Comparison of ENCODE assay signal across 10 cellular contexts in the genomic region with DNA sequence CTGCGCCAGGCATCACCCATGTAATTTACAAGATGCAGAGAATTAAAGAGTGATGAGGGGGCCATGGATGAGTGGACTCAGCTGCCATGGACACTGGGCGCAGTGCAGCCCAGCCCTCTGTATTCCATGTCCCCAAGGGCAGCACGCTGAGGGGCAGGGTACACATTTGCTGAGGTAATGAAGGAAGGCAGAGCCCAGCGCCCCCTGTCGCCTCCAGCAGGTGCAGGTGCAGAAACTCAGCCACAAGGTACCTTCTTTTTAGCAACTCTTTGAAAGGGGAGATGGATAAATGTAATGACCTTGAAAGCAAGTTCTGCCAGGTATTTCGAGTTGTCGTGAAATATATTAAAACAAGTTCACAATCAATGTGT. TPM values are rescaled to one million over a fixed set of nuclear protein-coding genes. Genes with fewer than 3 reads are reported as not detected.
DNase-seq lines count a peak whose midpoint lies in the region; ATAC-seq, FAIRE-seq and TF ChIP-seq lines count a peak whose summit lies in the region.
"Had no signal": no experiment of that assay in that cellular context is flagged by ENCODE, and none has a peak within 500 bp of the region (broad histone marks: within the 10 kb centered on the region; RNA-seq: fewer than 3 reads in every experiment).

No MANE protein-coding gene starts in this region.

- H3K9me3 ChIP-seq in HepG2 (ENCODE audit: low read length) (no peaks in the 10 kb centered on the region), right lobe of liver (no peaks in the 10 kb centered on the region), endodermal cell (ENCODE audit: control insufficient read depth, low read length) (no peaks in the 10 kb centered on the region), transverse colon (no peaks in the 10 kb centered on the region), testis (no peaks in the 10 kb centered on the region)

- BruUV-seq in HepG2 (replicated peaks; lab: Mats Ljungman, UMichigan): no TSS peak

- no peaks in the 10 kb centered on the region for H3K36me3 Mint-ChIP-seq in endodermal cell (ENCODE audit: low read depth)

- no peaks in the 10 kb centered on the region for H3K4me1 ChIP-seq in HepG2 (ENCODE audit: insufficient read depth, low read length)
- H3K4me1 ChIP-seq in right lobe of liver: no peaks in the 10 kb centered on the region
- peaks cover 3% of the 10 kb centered on the region for H3K4me1 ChIP-seq in endodermal cell (ENCODE audit: control insufficient read depth, insufficient read depth, low read length)
- no peaks in the 10 kb centered on the region for H3K4me1 ChIP-seq in transverse colon
- H3K4me1 ChIP-seq in testis: peaks cover 6% of the 10 kb centered on the region

- no peaks in the 10 kb centered on the region for H3K27me3 Mint-ChIP-seq in endodermal cell (ENCODE audit: insufficient read depth)

- FAIRE-seq in HepG2 (lab: Jason Lieb, UNC): no peak

- WGBS in HepG2 (ENCODE audit: low lambda C conversion rate): 21% methylated on average over 7 of the region's 7 CpGs
- 52% methylated on average over 5 of the region's 7 CpGs for WGBS in right lobe of liver (ENCODE audit: insufficient coverage, low coverage, low lambda C conversion rate, missing lambda C conversion rate)
- WGBS in endodermal cell (ENCODE audit: insufficient coverage in 1 of 2, insufficient read length in 1 of 2), 2 experiments: 56 to 90% methylated on average over 2 to 7 of the region's 7 CpGs
- 66 to 74% methylated on average over 7 of the region's 7 CpGs for WGBS in transverse colon (ENCODE audit: low coverage in 1 of 2), 2 donors
- WGBS in testis, 2 donors: 84% methylated on average over 7 of the region's 7 CpGs

- POLR2A ChIA-PET in HepG2 (lab: Yijun Ruan, JAX): no interaction called here

- no peak for TF ChIP-seq EP300 in HepG2 (IDR thresholded peaks at IDR 0.05; ENCODE audit: low read depth in 2 of 2, low read length in 2 of 2)
- no peak for TF ChIP-seq EP300 in HepG2 (CRISPR knock-in tag; IDR thresholded peaks at IDR 0.05; ENCODE audit: borderline replicate concordance)
- TF ChIP-seq EP300 in transverse colon (IDR thresholded peaks at IDR 0.05; ENCODE audit: low read depth): no peak

- ATAC-seq in HepG2 (peak; percentile 80), right lobe of liver (no peak), HG03571 (IDR thresholded peaks at IDR 0.05; ENCODE audit: unreplicated experiment) (no peak)

- H3K4me3 ChIP-seq in HepG2 (replicated peaks in 1 of 3; ENCODE audit: insufficient read depth in 1 of 3, low read depth in 2 of 3, low read length in 3 of 3): no peak overlapping the region
- H3K4me3 ChIP-seq in right lobe of liver: no peak overlapping the region
- no peak overlapping the region for H3K4me3 ChIP-seq in endodermal cell (ENCODE audit: low read length)
- no peak overlapping the region for H3K4me3 ChIP-seq in transverse colon
- H3K4me3 ChIP-seq in testis: no peak overlapping the region

- no peaks in the 10 kb centered on the region for H4K20me1 ChIP-seq in HepG2 (ENCODE audit: insufficient read depth, low read length)

- H3K36me3 ChIP-seq in HepG2 (replicated peaks in 1 of 2; ENCODE audit: control insufficient read depth in 1 of 2, insufficient read depth in 2 of 2, low read length in 2 of 2): no peaks in the 10 kb centered on the region
- no peaks in the 10 kb centered on the region for H3K36me3 ChIP-seq in right lobe of liver
- H3K36me3 ChIP-seq in endodermal cell (ENCODE audit: control insufficient read depth, insufficient read depth, low read length): no peaks in the 10 kb centered on the region
- no peaks in the 10 kb centered on the region for H3K36me3 ChIP-seq in transverse colon
- H3K36me3 ChIP-seq in testis (ENCODE audit: low read depth, missing control alignments): no peaks in the 10 kb centered on the region

- CTCF ChIA-PET in HepG2 (lab: Yijun Ruan, JAX; ENCODE audit: low intra/inter-chr PET ratio, low total read pairs): no interaction called here

- in situ Hi-C loops in HepG2 (cut with HindIII; ENCODE audit: extremely low pct_ligation_motif_present, low pct_unique_long_range_greater_than_20kb) (no loop called here), transverse colon (cut with MboI; ENCODE audit: low pct_ligation_motif_present in 1 of 4, low pct_unique_long_range_greater_than_20kb in 1 of 4, low sequenced_read_pairs in 3 of 4) (no loop called here)

- H3K79me2 ChIP-seq in HepG2 (ENCODE audit: insufficient read depth, low read length): no peaks in the 10 kb centered on the region

- H3K9me3 Mint-ChIP-seq in endodermal cell: no peaks in the 10 kb centered on the region

- TF ChIP-seq RAD21 in HepG2 (CRISPR knock-in tag; IDR thresholded peaks at IDR 0.05): no peak

- intact Hi-C loops in HepG2 (cut with micrococcal nuclease; ENCODE audit: unreplicated experiment) (loop anchor here (10.0 kb wide), 1 partner anchor 384 kb away; no protein-coding TSS in a partner anchor), right lobe of liver (cut with DNase I) (no loop called here), transverse colon (cut with DNase I; ENCODE audit: low total_unique reads) (no loop called here), testis (cut with DNase I; ENCODE audit: low total_unique reads) (no loop called here)

- TF ChIP-seq CTCF in HepG2 (CRISPR knock-in tag; IDR thresholded peaks at IDR 0.05) (peak; percentile 70), right lobe of liver (IDR thresholded peaks at IDR 0.05) (no peak), endodermal cell (conservative IDR thresholded peaks at IDR 0.05) (peak; percentile 93), transverse colon (IDR thresholded peaks at IDR 0.05) (no peak), testis (IDR thresholded peaks at IDR 0.05) (no peak)

- H3K4me2 ChIP-seq in HepG2 (ENCODE audit: low read depth, low read length): no peak overlapping the region

- no peak overlapping the region for H3K27ac Mint-ChIP-seq in endodermal cell

- H3K4me1 Mint-ChIP-seq in endodermal cell: peaks cover 8% of the 10 kb centered on the region

- H3K9ac ChIP-seq in HepG2 (ENCODE audit: insufficient read depth, low read depth, low read length) (no peak overlapping the region), endodermal cell (ENCODE audit: extremely low read depth, low read length, poor library complexity, severe bottlenecking) (no peak overlapping the region)

- no peak overlapping the region for H2AFZ ChIP-seq in HepG2 (ENCODE audit: low read length)

- TF ChIP-seq POLR2A in HepG2 (IDR thresholded peaks at IDR 0.05; ENCODE audit: insufficient read depth in 1 of 2, low read depth in 2 of 2, low read length in 2 of 2) (no peak), right lobe of liver (IDR thresholded peaks at IDR 0.05) (no peak), transverse colon (IDR thresholded peaks at IDR 0.05) (no peak), testis (IDR thresholded peaks at IDR 0.05) (no peak)

- H3K27ac ChIP-seq in HepG2 (ENCODE audit: extremely low read length, insufficient read depth, low read length): no peak overlapping the region
- H3K27ac ChIP-seq in right lobe of liver: no peak overlapping the region
- peak overlapping the region; percentile 56 for H3K27ac ChIP-seq in endodermal cell (ENCODE audit: low read depth, low read length)
- no peak overlapping the region for H3K27ac ChIP-seq in transverse colon
- no peak overlapping the region for H3K27ac ChIP-seq in testis

- DNase-seq in HepG2 (ENCODE audit: low spot score) (peak; percentile 16), right lobe of liver (no peak), NCI-H2081 treated with DMSO at 0.1 percent for 48 hours (lab: John Stamatoyannopoulos, UW) (peak; percentile 72), endodermal cell (peak; percentile 82), OCI-M2 (lab: John Stamatoyannopoulos, UW; ENCODE audit: unreplicated experiment) (no peak), transverse colon (no peak), testis (no peak)
- DNase-seq: stimulated activated CD8-positive, alpha-beta memory T cell treated with anti-CD3 and anti-CD28 coated beads, Interleukin-4, amount 100 ng/mL, for 48 hours had no signal

- H3K27me3 ChIP-seq in HepG2 (ENCODE audit: control insufficient read depth in 1 of 2, insufficient read depth in 2 of 2, low read length in 2 of 2): no peaks in the 10 kb centered on the region
- no peaks in the 10 kb centered on the region for H3K27me3 ChIP-seq in right lobe of liver
- no peaks in the 10 kb centered on the region for H3K27me3 ChIP-seq in endodermal cell (ENCODE audit: control insufficient read depth, insufficient read depth, low read length, poor library complexity, severe bottlenecking)
- H3K27me3 ChIP-seq in transverse colon: no peaks in the 10 kb centered on the region
- no peaks in the 10 kb centered on the region for H3K27me3 ChIP-seq in testis

- H3K4me3 Mint-ChIP-seq in endodermal cell: no peak overlapping the region

RNA-seq across cellular contexts. Expression of a gene that starts 7.1 kb away (rescaled TPM):
- total RNA-seq in HepG2 (2016; rRNA removed; fragmentation: Illumina TruSeq; extraction: Trizol) (not detected in 2 replicates), right lobe of liver (10 to 100 TPM in 2 of 6 experiments, 1 to 10 TPM in 4; 3.9 to 21.5 (median 9.2) TPM), endodermal cell (under 1 TPM in 1 of 2 donors, not detected in 1; 0.04 TPM), transverse colon (10 to 100 TPM in 1 of 4 donors, 1 to 10 TPM in 3; 6.3 to 14.3 (median 7.9) TPM), testis (10 to 100 TPM in 1 of 2 donors, 1 to 10 TPM in 1; 9.4 to 14.2 TPM)
- not detected in 2 replicates for total RNA-seq in HepG2 (2016; cell fraction: cytosol; rRNA removed; fragmentation: Illumina TruSeq; extraction: Trizol; ENCODE audit: low read depth)
- total RNA-seq in HepG2 (2016; cell fraction: insoluble cytoplasmic fraction; rRNA removed; fragmentation: Illumina TruSeq; extraction: Trizol): not detected in 2 replicates
- not detected in 2 replicates for total RNA-seq in HepG2 (2016; cell fraction: membrane; rRNA removed; fragmentation: Illumina TruSeq; extraction: Trizol)
- not detected in 2 replicates for total RNA-seq in HepG2 (2016; cell fraction: nucleus; rRNA removed; fragmentation: Illumina TruSeq; extraction: Trizol)
- polyA plus RNA-seq in HepG2 (2011; rRNA removed) (not detected in 2 replicates), testis (ENCODE audit: insufficient read depth, low read depth, low replicate concordance) (14.8 TPM)
- polyA plus RNA-seq in HepG2 (2011; cell fraction: cytosol; rRNA removed): 0.01 TPM in 2 replicates
- not detected in 2 replicates for polyA plus RNA-seq in HepG2 (2011; cell fraction: nucleus; rRNA removed)
- not detected in 2 replicates for polyA plus RNA-seq in HepG2 (2012)
- polyA plus RNA-seq in HepG2 (2016; cell fraction: cytosol; fragmentation: Illumina TruSeq; extraction: Trizol; ENCODE audit: low read depth): not detected in 2 replicates
- not detected in 2 replicates for polyA plus RNA-seq in HepG2 (2016; cell fraction: insoluble cytoplasmic fraction; fragmentation: Illumina TruSeq; extraction: Trizol; ENCODE audit: low read depth)
- polyA plus RNA-seq in HepG2 (2016; cell fraction: membrane; fragmentation: Illumina TruSeq; extraction: Trizol; ENCODE audit: low read depth): not detected in 2 replicates
- not detected in 2 replicates for polyA plus RNA-seq in HepG2 (2016; cell fraction: nucleus; fragmentation: Illumina TruSeq; extraction: Trizol; ENCODE audit: insufficient read depth, low read depth)
- polyA minus RNA-seq in HepG2 (2011; rRNA and poly(A)+ RNA removed; ENCODE audit: low replicate concordance): not detected in 2 replicates
- polyA minus RNA-seq in HepG2 (2011; cell fraction: cytosol; rRNA and poly(A)+ RNA removed): not detected in 2 replicates
- polyA minus RNA-seq in HepG2 (2011; cell fraction: nucleus; rRNA and poly(A)+ RNA removed): not detected in 2 replicates
- polyA plus RNA-seq in endodermal cell (2013, experiment 1 of 2): 0.07 TPM
- polyA plus RNA-seq in endodermal cell (2013, experiment 2 of 2): 0.04 TPM

RNA-seq across cellular contexts. Expression of a gene that starts 29.5 kb away (rescaled TPM):
- total RNA-seq in HepG2 (2016; rRNA removed; fragmentation: Illumina TruSeq; extraction: Trizol) (not detected in 2 replicates), right lobe of liver (10 to 100 TPM in 2 of 6 experiments, 1 to 10 TPM in 4; 1.4 to 15.6 (median 4.9) TPM), endodermal cell (1 to 10 TPM; 1.2 to 2.0 TPM), transverse colon (10 to 100 TPM in 3 of 4 donors, 1 to 10 TPM in 1; 7.8 to 30.3 (median 18.6) TPM), testis (10 to 100 TPM; 22.4 to 65.0 TPM)
- not detected in 2 replicates for total RNA-seq in HepG2 (2016; cell fraction: cytosol; rRNA removed; fragmentation: Illumina TruSeq; extraction: Trizol; ENCODE audit: low read depth)
- not detected in 2 replicates for total RNA-seq in HepG2 (2016; cell fraction: insoluble cytoplasmic fraction; rRNA removed; fragmentation: Illumina TruSeq; extraction: Trizol)
- total RNA-seq in HepG2 (2016; cell fraction: membrane; rRNA removed; fragmentation: Illumina TruSeq; extraction: Trizol): not detected in 2 replicates
- not detected in 2 replicates for total RNA-seq in HepG2 (2016; cell fraction: nucleus; rRNA removed; fragmentation: Illumina TruSeq; extraction: Trizol)
- polyA plus RNA-seq in HepG2 (2011; rRNA removed) (0.03 TPM in 1 of 2 replicates, not detected in the other), testis (ENCODE audit: insufficient read depth, low read depth, low replicate concordance) (11.0 TPM)
- not detected in 2 replicates for polyA plus RNA-seq in HepG2 (2011; cell fraction: cytosol; rRNA removed)
- not detected in 2 replicates for polyA plus RNA-seq in HepG2 (2011; cell fraction: nucleus; rRNA removed)
- not detected in 2 replicates for polyA plus RNA-seq in HepG2 (2012)
- not detected in 2 replicates for polyA plus RNA-seq in HepG2 (2016; cell fraction: cytosol; fragmentation: Illumina TruSeq; extraction: Trizol; ENCODE audit: low read depth)
- not detected in 2 replicates for polyA plus RNA-seq in HepG2 (2016; cell fraction: insoluble cytoplasmic fraction; fragmentation: Illumina TruSeq; extraction: Trizol; ENCODE audit: low read depth)
- not detected in 2 replicates for polyA plus RNA-seq in HepG2 (2016; cell fraction: membrane; fragmentation: Illumina TruSeq; extraction: Trizol; ENCODE audit: low read depth)
- not detected in 2 replicates for polyA plus RNA-seq in HepG2 (2016; cell fraction: nucleus; fragmentation: Illumina TruSeq; extraction: Trizol; ENCODE audit: insufficient read depth, low read depth)
- 0.12 TPM in 1 of 2 replicates, not detected in the other for polyA minus RNA-seq in HepG2 (2011; rRNA and poly(A)+ RNA removed; ENCODE audit: low replicate concordance)
- polyA minus RNA-seq in HepG2 (2011; cell fraction: cytosol; rRNA and poly(A)+ RNA removed): not detected in 2 replicates
- not detected in 2 replicates for polyA minus RNA-seq in HepG2 (2011; cell fraction: nucleus; rRNA and poly(A)+ RNA removed)
- polyA plus RNA-seq in endodermal cell (2013, experiment 1 of 2): 0.68 TPM
- 0.75 TPM for polyA plus RNA-seq in endodermal cell (2013, experiment 2 of 2)
- total RNA-seq: T-helper 1 cell treated with Interleukin-12 subunit alpha and Interleukin-12 subunit beta and Interleukin-4 antibody, amounts not matched to agents 30 ng/mL and 1 ng/mL, for 36 hours had no signal

RNA-seq across cellular contexts. Expression of a gene that starts 43.9 kb away (rescaled TPM):
- total RNA-seq in HepG2 (2016; rRNA removed; fragmentation: Illumina TruSeq; extraction: Trizol): not detected in 2 replicates
- not detected in 2 replicates for total RNA-seq in HepG2 (2016; cell fraction: cytosol; rRNA removed; fragmentation: Illumina TruSeq; extraction: Trizol; ENCODE audit: low read depth)
- total RNA-seq in HepG2 (2016; cell fraction: insoluble cytoplasmic fraction; rRNA removed; fragmentation: Illumina TruSeq; extraction: Trizol): not detected in 2 replicates
- total RNA-seq in HepG2 (2016; cell fraction: membrane; rRNA removed; fragmentation: Illumina TruSeq; extraction: Trizol): not detected in 2 replicates
- total RNA-seq in HepG2 (2016; cell fraction: nucleus; rRNA removed; fragmentation: Illumina TruSeq; extraction: Trizol): not detected in 2 replicates
- polyA plus RNA-seq in HepG2 (2011; rRNA removed): not detected in 2 replicates
- not detected in 2 replicates for polyA plus RNA-seq in HepG2 (2011; cell fraction: cytosol; rRNA removed)
- not detected in 2 replicates for polyA plus RNA-seq in HepG2 (2011; cell fraction: nucleus; rRNA removed)
- not detected in 2 replicates for polyA plus RNA-seq in HepG2 (2012)
- polyA plus RNA-seq in HepG2 (2016; cell fraction: cytosol; fragmentation: Illumina TruSeq; extraction: Trizol; ENCODE audit: low read depth): not detected in 2 replicates
- polyA plus RNA-seq in HepG2 (2016; cell fraction: insoluble cytoplasmic fraction; fragmentation: Illumina TruSeq; extraction: Trizol; ENCODE audit: low read depth): not detected in 2 replicates
- polyA plus RNA-seq in HepG2 (2016; cell fraction: membrane; fragmentation: Illumina TruSeq; extraction: Trizol; ENCODE audit: low read depth): not detected in 2 replicates
- not detected in 2 replicates for polyA plus RNA-seq in HepG2 (2016; cell fraction: nucleus; fragmentation: Illumina TruSeq; extraction: Trizol; ENCODE audit: insufficient read depth, low read depth)
- not detected in 2 replicates for polyA minus RNA-seq in HepG2 (2011; rRNA and poly(A)+ RNA removed; ENCODE audit: low replicate concordance)
- polyA minus RNA-seq in HepG2 (2011; cell fraction: cytosol; rRNA and poly(A)+ RNA removed): not detected in 2 replicates
- not detected in 2 replicates for polyA minus RNA-seq in HepG2 (2011; cell fraction: nucleus; rRNA and poly(A)+ RNA removed)
- total RNA-seq in right lobe of liver: not detected
- under 1 TPM in 1 of 2 donors, not detected in 1; 0.40 TPM for total RNA-seq in endodermal cell
- polyA plus RNA-seq in endodermal cell (2013, experiment 1 of 2): not detected
- not detected for polyA plus RNA-seq in endodermal cell (2013, experiment 2 of 2)
- not detected for total RNA-seq in transverse colon
- total RNA-seq in testis: under 1 TPM in 1 of 2 donors, not detected in 1; 0.55 TPM
- polyA plus RNA-seq in testis (ENCODE audit: insufficient read depth, low read depth, low replicate concordance): not detected
- total RNA-seq: T-helper 1 cell treated with Interleukin-12 subunit alpha and Interleukin-12 subunit beta and Interleukin-4 antibody, amounts not matched to agents 30 ng/mL and 1 ng/mL, for 36 hours had no signal

Comparison
In these comparisons a context has a peak if more than half of its experiments do, and no peak if none do; other contexts are left out.
1. DNase-seq: peak in HepG2 (single experiment), NCI-H2081 treated with DMSO at 0.1 percent for 48 hours (single experiment) and endodermal cell (single experiment); none in right lobe of liver (0 of 3), OCI-M2 (single experiment), transverse colon (single experiment) and testis (single experiment).
2. CTCF ChIP-seq: peak in HepG2 (single experiment) and endodermal cell (single experiment); none in right lobe of liver (0 of 4), transverse colon (0 of 5) and testis (0 of 3).